Comparison of ENCODE assay signal across 1 cellular context in genomic region chr3:8755564-8756237, GRCh38.
TF ChIP-seq lines count a peak whose summit lies in the region.

No MANE protein-coding gene starts in this region.

TF ChIP-seq in HCT116, 20 proteins besides CTCF, POLR2A, EP300 and RAD21 (continued from another document):
- TF ChIP-seq JUND (IDR thresholded peaks at IDR 0.05) (no peak), CEBPB (IDR thresholded peaks at IDR 0.05; ENCODE audit: low read depth) (no peak), ZFX (IDR thresholded peaks at IDR 0.05) (no peak)
